Comparison of ENCODE assay signal across 11 cellular contexts in the genomic region with DNA sequence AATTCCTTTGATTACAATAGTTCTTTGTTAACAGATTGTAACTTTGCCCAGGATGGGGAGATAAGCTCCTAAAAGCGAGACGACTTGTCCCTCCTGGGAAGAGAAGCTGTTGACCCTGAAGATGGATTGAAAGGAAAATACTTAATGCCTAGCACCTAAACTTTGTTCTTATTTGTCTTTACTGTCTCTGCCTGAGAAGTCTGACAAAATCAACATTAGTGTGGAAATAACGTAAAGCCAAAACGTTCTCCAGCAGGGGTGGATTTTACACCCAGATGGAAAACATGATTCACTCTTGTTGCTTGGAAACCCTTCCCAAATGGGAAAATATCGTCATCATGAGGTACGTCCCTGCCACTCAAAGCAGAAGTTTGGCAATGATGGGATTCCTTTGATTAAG.
DNase-seq lines count a peak whose midpoint lies in the region; ATAC-seq and TF ChIP-seq lines count a peak whose summit lies in the region.
"Had no signal": no experiment of that assay in that cellular context is flagged by ENCODE, and none has a peak within 500 bp of the region (broad histone marks: within the 10 kb centered on the region; RNA-seq: fewer than 3 reads in every experiment).

No MANE protein-coding gene starts in this region.

- no peak overlapping the region for H3K4me3 ChIP-seq in HUES48 (ENCODE audit: low read depth, low read length)
- H3K4me3 ChIP-seq in mammary epithelial cell (replicated peaks in 1 of 3; ENCODE audit: insufficient read depth in 1 of 3, low read depth in 2 of 3, low read length in 3 of 3), result no peak overlapping the region
- H3K4me3 ChIP-seq in thyroid gland (replicated peaks in 1 of 3), result no peak overlapping the region

- H3K27ac ChIP-seq in HUES48 (ENCODE audit: low read depth, low read length), result peak overlapping the region; percentile 80
- H3K27ac ChIP-seq in mammary epithelial cell (ENCODE audit: insufficient read depth, low read depth, low read length), result peak overlapping the region; percentile 18
- peak overlapping the region; percentile 72 to 94 (median 85) for H3K27ac ChIP-seq in thyroid gland

- no peak for ATAC-seq in GM21515 (IDR thresholded peaks at IDR 0.05; ENCODE audit: unreplicated experiment)

- no peak for TF ChIP-seq POLR2A in thyroid gland (IDR thresholded peaks at IDR 0.05)

- in situ Hi-C loops in mammary epithelial cell (cut with MboI; ENCODE audit: low sequenced_read_pairs in 2 of 2), result no loop called here

- no peak overlapping the region for H3K9ac ChIP-seq in HUES48 (ENCODE audit: low read depth, low read length)
- H3K9ac ChIP-seq in mammary epithelial cell (ENCODE audit: insufficient read depth, low read length), result no peak overlapping the region

- BruUV-seq in mammary epithelial cell (replicated peaks; lab: Mats Ljungman, UMichigan), result no TSS peak

- intact Hi-C loops in mammary epithelial cell (cut with micrococcal nuclease), result no loop called here
- intact Hi-C loops in thyroid gland (cut with DNase I), result no loop called here

- no peaks in the 10 kb centered on the region for H3K27me3 ChIP-seq in HUES48 (ENCODE audit: control insufficient read depth, insufficient read depth, low read length)
- no peaks in the 10 kb centered on the region for H3K27me3 ChIP-seq in mammary epithelial cell (ENCODE audit: insufficient read depth, low read length)
- no peaks in the 10 kb centered on the region for H3K27me3 ChIP-seq in thyroid gland

- no peaks in the 10 kb centered on the region for H3K79me2 ChIP-seq in mammary epithelial cell (ENCODE audit: insufficient read depth, low read length)

- H4K20me1 ChIP-seq in mammary epithelial cell (ENCODE audit: insufficient read depth, low read length), result no peaks in the 10 kb centered on the region

- H3K36me3 ChIP-seq in HUES48 (ENCODE audit: control insufficient read depth, insufficient read depth, low read length), result no peaks in the 10 kb centered on the region
- H3K36me3 ChIP-seq in mammary epithelial cell (ENCODE audit: insufficient read depth, low read length), result no peaks in the 10 kb centered on the region
- no peaks in the 10 kb centered on the region for H3K36me3 ChIP-seq in thyroid gland

- CTCF ChIA-PET in mammary epithelial cell (lab: Charles Lee; ENCODE audit: low non-redundant PET), result no interaction called here

- H3K4me2 ChIP-seq in mammary epithelial cell (ENCODE audit: insufficient read depth, low read depth, low read length), result peak overlapping the region; percentile 14

- H3K9me3 ChIP-seq in HUES48 (ENCODE audit: control insufficient read depth, insufficient read depth, low read length) (no peaks in the 10 kb centered on the region), mammary epithelial cell (replicated peaks; ENCODE audit: insufficient read depth, low read length) (no peaks in the 10 kb centered on the region), thyroid gland (no peaks in the 10 kb centered on the region)

- DNase-seq in mammary epithelial cell (peak; percentile 51), iris pigment epithelial cell (ENCODE audit: low read depth) (peak; percentile 74), thyroid gland (no peak), GM10266 (ENCODE audit: extremely low spot score) (no peak), CD1c-positive myeloid dendritic cell (ENCODE audit: extremely low spot score) (no peak), NCI-H2227 treated with DMSO at 0.1 percent for 48 hours (lab: John Stamatoyannopoulos, UW) (no peak)
- DNase-seq: anterior cingulate cortex, DND-41, OCI-M1 had no signal

- peaks cover 17% of the 10 kb centered on the region for H3K4me1 ChIP-seq in HUES48 (ENCODE audit: control insufficient read depth, insufficient read depth, low read length)
- peaks cover 6% of the 10 kb centered on the region for H3K4me1 ChIP-seq in mammary epithelial cell (ENCODE audit: insufficient read depth, low read length)
- peaks cover 84 to 90% of the 10 kb centered on the region in 2 donors for H3K4me1 ChIP-seq in thyroid gland

- dilution Hi-C loops in mammary epithelial cell (cut with HindIII; ENCODE audit: low sequenced_read_pairs), result no loop called here

- 39% methylated on average over 6 of the region's 6 CpGs for WGBS in mammary epithelial cell (ENCODE audit: low coverage, missing lambda C conversion rate)
- 9 to 17% methylated on average over 6 of the region's 6 CpGs for WGBS in thyroid gland, 2 donors

- peak overlapping the region; percentile 33 for H2AFZ ChIP-seq in mammary epithelial cell (ENCODE audit: low read depth, low read length)

- no peak for TF ChIP-seq CTCF in mammary epithelial cell (conservative IDR thresholded peaks at IDR 0.05 in 1 of 2, IDR thresholded peaks at IDR 0.05 in 1 of 2; ENCODE audit: extremely low read depth in 1 of 2, insufficient read depth in 1 of 2, low read depth in 1 of 2, low read length in 2 of 2)
- peak in 1 of 6 experiments; percentile 19 for TF ChIP-seq CTCF in thyroid gland (IDR thresholded peaks at IDR 0.05)
- TF ChIP-seq CTCF in GM10266 (IDR thresholded peaks at IDR 0.05; ENCODE audit: control insufficient read depth, insufficient read depth, low read depth, missing control alignments), result no peak

Comparison
In these comparisons a context has a peak if more than half of its experiments do, and no peak if none do; other contexts are left out.
1. H3K27ac ChIP-seq: peak in every context shown above with its lines; median percentile 85 in thyroid gland; 80 in HUES48; 18 in mammary epithelial cell.
2. DNase-seq: peak in mammary epithelial cell (single experiment) and iris pigment epithelial cell (single experiment); none in thyroid gland (0 of 2), GM10266 (single experiment), CD1c-positive myeloid dendritic cell (single experiment) and NCI-H2227 treated with DMSO at 0.1 percent for 48 hours (single experiment).